In the genomic region with DNA sequence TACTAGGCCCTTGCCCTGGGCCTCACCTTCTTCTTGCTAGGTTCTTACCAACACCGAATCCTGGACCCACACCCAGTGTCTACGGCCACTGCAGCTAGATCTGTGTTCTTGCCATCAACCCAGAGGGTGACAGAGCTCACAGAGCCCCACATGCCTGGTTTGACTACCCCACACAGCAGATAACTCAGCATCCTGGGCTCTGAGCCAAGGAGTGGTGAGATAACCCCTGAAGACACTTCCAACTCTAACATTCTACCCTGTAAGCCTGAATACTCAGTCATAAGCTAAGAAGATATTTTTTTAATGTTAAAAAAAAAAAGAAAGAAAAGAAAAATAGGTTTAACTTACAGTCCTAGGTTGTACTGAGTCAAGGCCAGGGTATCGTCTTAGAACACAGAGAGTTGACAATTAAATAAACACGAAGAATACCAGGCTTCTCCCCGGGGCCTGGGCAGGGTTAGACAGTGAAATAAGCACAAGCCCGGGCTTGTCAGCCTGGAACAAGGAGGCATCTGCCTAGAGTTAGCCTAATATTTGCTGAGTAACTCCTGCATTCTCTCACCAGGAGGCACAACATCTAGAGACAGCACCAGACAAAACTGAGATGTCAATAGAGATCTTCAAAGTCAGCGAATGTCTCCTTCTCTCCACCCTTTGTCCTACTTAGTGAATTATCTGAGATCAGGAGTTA, we compare ENCODE assay signal across 9 cellular contexts.
DNase-seq lines count a peak whose midpoint lies in the region; ATAC-seq and TF ChIP-seq lines count a peak whose summit lies in the region.
"Had no signal": no experiment of that assay in that cellular context is flagged by ENCODE, and none has a peak within 500 bp of the region (broad histone marks: within the 10 kb centered on the region; RNA-seq: fewer than 3 reads in every experiment).

No MANE protein-coding gene starts in this region.

- DNase-seq in COLO668 (lab: John Stamatoyannopoulos, UW; ENCODE audit: unreplicated experiment) (peak; percentile 59), HT-29 (ENCODE audit: low spot score) (peak; percentile 45), SK-N-DZ (ENCODE audit: low spot score) (peak; percentile 54), foreskin fibroblast (peak; percentile 13 to 61), medulla oblongata (ENCODE audit: extremely low spot score) (no peak)
- no peak for DNase-seq in effector CD4-positive, alpha-beta T cell
- DNase-seq: NCI-H2081 treated with DMSO at 0.1 percent for 48 hours had no signal

- no peak overlapping the region for H3K4me3 ChIP-seq in foreskin fibroblast (ENCODE audit: low read depth in 1 of 2, low read length in 2 of 2)

- ATAC-seq in GM21367 (IDR thresholded peaks at IDR 0.05; ENCODE audit: unreplicated experiment) = no peak
- ATAC-seq in GM18519 (IDR thresholded peaks at IDR 0.05; ENCODE audit: low FRiP score, unreplicated experiment) = no peak

- TF ChIP-seq CTCF in foreskin fibroblast (IDR thresholded peaks at IDR 0.05; ENCODE audit: low read depth, low read length) = no peak

Comparison
In these comparisons a context has a peak if more than half of its experiments do, and no peak if none do; other contexts are left out.
1. DNase-seq: peak in COLO668 (single experiment), HT-29 (single experiment), SK-N-DZ (single experiment) and foreskin fibroblast (2 of 2); none in medulla oblongata (single experiment) and effector CD4-positive, alpha-beta T cell (single experiment).